Comparison of ENCODE assay signal across 27 cellular contexts in the genomic region with DNA sequence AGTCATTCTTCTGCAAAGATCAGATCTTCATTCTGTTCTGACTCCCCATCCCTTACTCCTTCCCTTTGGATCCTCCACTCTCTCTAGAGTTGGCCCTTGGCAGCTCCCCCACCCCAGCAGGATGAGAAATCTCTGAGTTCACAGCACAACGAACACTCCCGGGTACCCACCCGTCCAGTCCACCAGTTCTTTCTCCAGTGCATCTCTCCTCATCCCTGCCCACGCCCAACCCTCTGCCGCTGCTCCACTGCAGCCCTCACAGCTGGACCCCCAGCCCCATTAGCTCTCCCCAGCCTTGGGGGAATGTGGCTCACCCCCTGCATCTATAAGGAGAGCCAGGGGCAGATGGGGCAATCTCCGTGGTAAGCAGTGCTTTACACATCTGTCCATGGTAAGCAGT.
"Had no signal": no experiment of that assay in that cellular context is flagged by ENCODE, and none has a peak within 500 bp of the region (broad histone marks: within the 10 kb centered on the region; RNA-seq: fewer than 3 reads in every experiment).

No MANE protein-coding gene starts in this region.

- H3K4me3 Mint-ChIP-seq: mesothelial cell of epicardium; naive B cell; natural killer cell; nephron progenitor cell; neural progenitor cell; stimulated activated effector memory CD8-positive, alpha-beta T cell treated with anti-CD3 and anti-CD28 coated beads, Interleukin-12 subunit alpha, Interleukin-12 subunit beta, amount 100 ng/mL, for 72 hours had no signal

- FAIRE-seq: keratinocyte, small intestine had no signal

- H3K9me3 Mint-ChIP-seq: neural progenitor cell; stimulated activated effector memory CD8-positive, alpha-beta T cell treated with anti-CD3 and anti-CD28 coated beads, Interleukin-12 subunit alpha, Interleukin-12 subunit beta, amount 100 ng/mL, for 72 hours had no signal

- H3K9me3 ChIP-seq: neutrophil, ovary, testis, thyroid gland, upper lobe of left lung had no signal

- H3K9ac ChIP-seq: neural progenitor cell had no signal

- H3K36me3 ChIP-seq: heart right ventricle, left lung, neural progenitor cell, neutrophil, ovary, sigmoid colon, spleen, stomach, thyroid gland, transverse colon, upper lobe of left lung had no signal

- H3K4me3 ChIP-seq: heart right ventricle, hepatocyte, left lung, lung, neural progenitor cell, ovary, sigmoid colon, spleen, stomach, testis, thyroid gland, transverse colon, upper lobe of left lung had no signal

- ATAC-seq: heart right ventricle; left colon; left lung; natural killer cell; right cardiac atrium; stimulated activated effector memory CD8-positive, alpha-beta T cell treated with anti-CD3 and anti-CD28 coated beads, Interleukin-12 subunit alpha, Interleukin-12 subunit beta, amount 100 ng/mL, for 72 hours had no signal

- H3K4me1 Mint-ChIP-seq: mesothelial cell of epicardium; naive B cell; natural killer cell; neural progenitor cell; stimulated activated effector memory CD8-positive, alpha-beta T cell treated with anti-CD3 and anti-CD28 coated beads, Interleukin-12 subunit alpha, Interleukin-12 subunit beta, amount 100 ng/mL, for 72 hours had no signal

- H3K36me3 Mint-ChIP-seq: mesothelial cell of epicardium; naive B cell; natural killer cell; neural progenitor cell; stimulated activated effector memory CD8-positive, alpha-beta T cell treated with anti-CD3 and anti-CD28 coated beads, Interleukin-12 subunit alpha, Interleukin-12 subunit beta, amount 100 ng/mL, for 72 hours had no signal

- H3K27ac ChIP-seq: heart right ventricle, hepatocyte, left lung, neural progenitor cell, neutrophil, ovary, sigmoid colon, spleen, stomach, testis, thyroid gland, transverse colon, upper lobe of left lung had no signal

- H3K4me1 ChIP-seq: heart right ventricle, left lung, neural progenitor cell, sigmoid colon, spleen, stomach, testis, thyroid gland, transverse colon, upper lobe of left lung had no signal

- H3K27ac Mint-ChIP-seq: mesothelial cell of epicardium; naive B cell; natural killer cell; nephron progenitor cell; neural progenitor cell; stimulated activated effector memory CD8-positive, alpha-beta T cell treated with anti-CD3 and anti-CD28 coated beads, Interleukin-12 subunit alpha, Interleukin-12 subunit beta, amount 100 ng/mL, for 72 hours had no signal

- DNase-seq: left colon; left lung; mesendoderm; naive B cell; natural killer cell; nephron progenitor cell; occipital lobe; ovary; right cardiac atrium; sigmoid colon; small intestine; spleen; stimulated activated CD4-positive, alpha-beta T cell treated with anti-CD3 and anti-CD28 coated beads, Interleukin-4, amount 100 ng/mL, for 24 hours; stimulated activated naive CD4-positive, alpha-beta T cell treated with Interleukin-2 at 50 U/mL for 16 hours; stomach; testis; thyroid gland; transverse colon; upper lobe of left lung had no signal

- H3K27me3 ChIP-seq: neutrophil, ovary, testis, thyroid gland, upper lobe of left lung had no signal
